ENCODE assay signal across 7 cellular contexts in the genomic region with DNA sequence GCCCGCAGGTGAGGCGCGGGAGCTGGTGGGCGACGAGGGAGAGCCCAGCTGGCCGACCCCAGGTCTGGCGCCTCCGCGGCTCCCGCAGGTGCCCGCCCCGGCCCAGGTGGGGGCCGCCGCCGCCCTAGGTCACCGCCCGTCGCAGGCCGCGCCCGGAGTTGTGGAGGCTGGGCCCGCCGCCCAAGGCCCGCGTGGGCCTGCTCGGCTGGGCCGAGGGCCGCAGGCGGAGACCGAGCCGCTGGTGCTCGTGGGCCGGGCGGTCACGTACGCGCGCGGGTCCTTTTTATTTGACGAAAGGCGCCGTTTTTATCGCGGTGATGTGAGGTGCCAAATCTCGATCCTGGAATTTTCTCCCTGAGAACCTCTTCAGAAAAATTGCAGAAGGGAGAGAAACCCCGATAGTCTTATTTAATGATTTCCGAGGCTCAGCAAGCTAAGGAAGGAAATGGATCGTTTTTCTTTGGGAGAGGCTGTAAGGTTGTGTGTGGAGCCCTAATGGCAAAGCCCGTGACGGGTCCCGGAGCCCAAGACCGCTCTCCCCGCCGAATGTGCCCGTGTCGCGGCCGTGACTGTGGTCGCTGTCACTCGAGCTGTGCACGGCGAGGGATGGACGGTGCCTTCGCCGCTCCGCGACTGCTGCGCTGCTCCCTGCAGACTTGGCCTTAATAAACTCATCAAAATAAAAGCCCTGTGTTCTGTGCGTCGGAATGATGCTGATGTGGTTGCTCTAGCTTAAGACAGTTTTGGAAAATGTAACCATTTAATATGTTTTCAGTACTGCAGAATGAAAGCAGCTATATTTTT. TPM values are rescaled to one million over a fixed set of nuclear protein-coding genes. Genes with fewer than 3 reads are reported as not detected.
DNase-seq lines count a peak whose midpoint lies in the region; ATAC-seq and TF ChIP-seq lines count a peak whose summit lies in the region.

No MANE protein-coding gene starts in this region.

- TF ChIP-seq POLR2A in GM15510 (IDR thresholded peaks at IDR 0.05; ENCODE audit: borderline replicate concordance, extremely low read depth, insufficient read length) (peak; percentile 27), lower leg skin (IDR thresholded peaks at IDR 0.05) (no peak)

- peak overlapping the region; percentile 60 for H3K4me3 ChIP-seq in HFF-Myc (replicated peaks; ENCODE audit: low read depth, low read length)
- peak overlapping the region; percentile 72 for H3K4me3 ChIP-seq in lower leg skin (ENCODE audit: low read depth, poor library complexity, severe bottlenecking)

- H3K36me3 Mint-ChIP-seq in activated CD8-positive, alpha-beta T cell treated with anti-CD3 and anti-CD28 coated beads for 36 hours (ENCODE audit: low read depth): peaks cover 4% of the 10 kb centered on the region

- CTCF ChIA-PET in activated CD8-positive, alpha-beta T cell treated with anti-CD3 and anti-CD28 coated beads for 36 hours (lab: Charles Lee): interaction anchor here (1.7 kb wide), 1 partner anchor 58 kb away, joined by 7 read pairs; no protein-coding TSS in a partner anchor

- DNase-seq in HFF-Myc (ENCODE audit: extremely low read depth, low read depth) (no peak), NCI-H1105 treated with DMSO at 0.1 percent for 48 hours (lab: John Stamatoyannopoulos, UW) (peak; percentile 34), lower leg skin (ENCODE audit: low spot score in 2 of 2) (peak; percentile 32 to 90)
- DNase-seq in activated CD8-positive, alpha-beta T cell treated with anti-CD3 and anti-CD28 coated beads for 36 hours: peak; percentile 54
- DNase-seq in effector CD4-positive, alpha-beta T cell: peak; percentile 19
- peak; percentile 25 to 35 for DNase-seq in stimulated activated CD4-positive, alpha-beta T cell treated with anti-CD3 and anti-CD28 coated beads, Interleukin-4, amount 100 ng/mL, for 48 hours (ENCODE audit: low read depth in 2 of 2)

- peak; percentile 46 for ATAC-seq in activated CD8-positive, alpha-beta T cell treated with anti-CD3 and anti-CD28 coated beads for 36 hours

- peak overlapping the region; percentile 85 for H3K4me3 Mint-ChIP-seq in activated CD8-positive, alpha-beta T cell treated with anti-CD3 and anti-CD28 coated beads for 36 hours

- no peaks in the 10 kb centered on the region for H3K27me3 Mint-ChIP-seq in activated CD8-positive, alpha-beta T cell treated with anti-CD3 and anti-CD28 coated beads for 36 hours

- TF ChIP-seq CTCF in HFF-Myc (IDR thresholded peaks at IDR 0.05; ENCODE audit: low read depth, low read length, missing control alignments) (no peak), lower leg skin (IDR thresholded peaks at IDR 0.05) (no peak)
- no peak for TF ChIP-seq CTCF in activated CD8-positive, alpha-beta T cell treated with anti-CD3 and anti-CD28 coated beads for 36 hours (IDR thresholded peaks at IDR 0.05)

- 0 to 1% methylated on average over 42 to 54 of the region's 70 CpGs for WGBS in lower leg skin, 2 donors

- peaks cover 30% of the 10 kb centered on the region for H3K4me1 Mint-ChIP-seq in activated CD8-positive, alpha-beta T cell treated with anti-CD3 and anti-CD28 coated beads for 36 hours (ENCODE audit: low read depth)

- no peaks in the 10 kb centered on the region for H3K9me3 Mint-ChIP-seq in activated CD8-positive, alpha-beta T cell treated with anti-CD3 and anti-CD28 coated beads for 36 hours

- intact Hi-C loops in activated CD8-positive, alpha-beta T cell treated with anti-CD3 and anti-CD28 coated beads for 36 hours (cut with micrococcal nuclease): no loop called here
- intact Hi-C loops in lower leg skin (cut with DNase I; ENCODE audit: low total_unique reads): no loop called here

- H3K27ac Mint-ChIP-seq in activated CD8-positive, alpha-beta T cell treated with anti-CD3 and anti-CD28 coated beads for 36 hours: peak overlapping the region; percentile 79

- POLR2A ChIA-PET in activated CD8-positive, alpha-beta T cell treated with anti-CD3 and anti-CD28 coated beads for 36 hours (lab: Charles Lee): interaction anchor here (0.6 to 1.4 kb wide), 3 partner anchors 31 to 628 kb away, joined by 3 to 4 read pairs (median 4); no protein-coding TSS in a partner anchor

RNA-seq across cellular contexts. Expression of a gene that starts 0.6 kb away (rescaled TPM):
- total RNA-seq in activated CD8-positive, alpha-beta T cell treated with anti-CD3 and anti-CD28 coated beads for 36 hours: 10 to 100 TPM; 35.1 to 42.3 TPM
- 10 to 100 TPM; 41.8 to 49.0 (median 44.5) TPM for total RNA-seq in lower leg skin

RNA-seq across cellular contexts. Expression of a gene that starts 28.4 kb away (rescaled TPM):
- under 1 TPM; 0.43 to 0.54 TPM for total RNA-seq in activated CD8-positive, alpha-beta T cell treated with anti-CD3 and anti-CD28 coated beads for 36 hours
- 1 to 10 TPM in 2 of 4 donors, under 1 TPM in 2; 0.30 to 3.7 (median 1.6) TPM for total RNA-seq in lower leg skin
